Comparison of ENCODE assay signal across 32 cellular contexts in genomic region chr10:86062151-86062550, GRCh38.
"Had no signal": no experiment of that assay in that cellular context is flagged by ENCODE, and none has a peak within 500 bp of the region (broad histone marks: within the 10 kb centered on the region; RNA-seq: fewer than 3 reads in every experiment).

No MANE protein-coding gene starts in this region.

- H3K4me1 Mint-ChIP-seq: activated CD4-positive, alpha-beta T cell treated with anti-CD3 and anti-CD28 coated beads for 36 hours; activated CD4-positive, alpha-beta T cell treated with anti-CD3 and anti-CD28 coated beads, Interleukin-2, amount 10 ng/mL, durations not matched to agents 7 days and 5 days; activated naive CD4-positive, alpha-beta T cell treated with anti-CD3 and anti-CD28 coated beads, Interleukin-2, amount 50 U/mL, for 24 hours; activated naive CD8-positive, alpha-beta T cell treated with anti-CD3 and anti-CD28 coated beads for 36 hours; activated naive CD8-positive, alpha-beta T cell treated with anti-CD3 and anti-CD28 coated beads, Interleukin-2, amount 50 U/mL, for 24 hours; T-helper 17 cell had no signal

- H3K9me3 Mint-ChIP-seq: activated CD4-positive, alpha-beta T cell treated with anti-CD3 and anti-CD28 coated beads, Interleukin-2, amount 10 ng/mL, durations not matched to agents 7 days and 5 days; activated CD8-positive, alpha-beta T cell treated with anti-CD3 and anti-CD28 coated beads for 36 hours; activated naive CD4-positive, alpha-beta T cell treated with anti-CD3 and anti-CD28 coated beads for 36 hours; activated naive CD4-positive, alpha-beta T cell treated with anti-CD3 and anti-CD28 coated beads, Interleukin-2, amount 50 U/mL, for 24 hours; activated naive CD8-positive, alpha-beta T cell treated with anti-CD3 and anti-CD28 coated beads for 36 hours; activated naive CD8-positive, alpha-beta T cell treated with anti-CD3 and anti-CD28 coated beads, Interleukin-2, amount 50 U/mL, for 24 hours; activated T-helper 1 cell treated with anti-CD3 and anti-CD28 coated beads, Interleukin-12 subunit alpha, Interleukin-12 subunit beta, Interleukin-2, Interleukin-4 antibody, amounts not matched to agents 30 ng/mL and 10 ng/mL and 1 ng/mL, durations not matched to agents 14 hours and 24 hours and 36 hours; activated T-helper 2 cell treated with anti-CD3 and anti-CD28 coated beads, Interferon-gamma antibody, Interleukin-2, Interleukin-4, amounts not matched to agents 10 μg/mL and 5 μg/mL and 100 μg/mL, durations not matched to agents 14 hours and 24 hours and 36 hours; effector memory CD8-positive, alpha-beta T cell; T-helper 2 cell treated with Interferon-gamma antibody and Interleukin-4, amounts not matched to agents 5 μg/mL and 100 μg/mL, for 36 hours had no signal

- H3K4me3 ChIP-seq: adrenal gland, body of pancreas, esophagus squamous epithelium, gastroesophageal sphincter had no signal

- H3K4me3 Mint-ChIP-seq: activated CD4-positive, alpha-beta T cell treated with anti-CD3 and anti-CD28 coated beads for 36 hours; activated CD4-positive, alpha-beta T cell treated with anti-CD3 and anti-CD28 coated beads, Interleukin-2, amount 10 ng/mL, durations not matched to agents 7 days and 5 days; activated CD8-positive, alpha-beta T cell treated with anti-CD3 and anti-CD28 coated beads for 36 hours; activated naive CD4-positive, alpha-beta T cell treated with anti-CD3 and anti-CD28 coated beads for 36 hours; activated naive CD4-positive, alpha-beta T cell treated with anti-CD3 and anti-CD28 coated beads, Interleukin-2, amount 50 U/mL, for 24 hours; activated naive CD8-positive, alpha-beta T cell treated with anti-CD3 and anti-CD28 coated beads for 36 hours; activated naive CD8-positive, alpha-beta T cell treated with anti-CD3 and anti-CD28 coated beads, Interleukin-2, amount 50 U/mL, for 24 hours; activated T-helper 1 cell treated with anti-CD3 and anti-CD28 coated beads, Interleukin-12 subunit alpha, Interleukin-12 subunit beta, Interleukin-2, Interleukin-4 antibody, amounts not matched to agents 30 ng/mL and 10 ng/mL and 1 ng/mL, durations not matched to agents 14 hours and 24 hours and 36 hours; effector memory CD8-positive, alpha-beta T cell; T-helper 17 cell; T-helper 2 cell treated with Interferon-gamma antibody and Interleukin-4, amounts not matched to agents 5 μg/mL and 100 μg/mL, for 36 hours had no signal

- DNase-seq: activated CD4-positive, alpha-beta T cell treated with anti-CD3 and anti-CD28 coated beads for 36 hours; activated CD4-positive, alpha-beta T cell treated with anti-CD3 and anti-CD28 coated beads, Interleukin-2, amount 10 ng/mL, durations not matched to agents 7 days and 5 days; activated CD4-positive, alpha-beta T cell treated with anti-CD3 and anti-CD28 coated beads, Interleukin-2, amount 50 U/mL, for 4 hours; activated CD4-positive, CD25-positive, alpha-beta regulatory T cell; activated CD4-positive, CD25-positive, alpha-beta regulatory T cell treated with anti-CD3 and anti-CD28 coated beads, Interleukin-2, amount 50 U/mL, for 72 hours; activated CD8-positive, alpha-beta memory T cell treated with anti-CD3 and anti-CD28 coated beads for 24 hours; activated CD8-positive, alpha-beta T cell treated with anti-CD3 and anti-CD28 coated beads for 36 hours; activated effector memory CD4-positive, alpha-beta T cell treated with anti-CD3 and anti-CD28 coated beads, Interleukin-2, amount 50 U/mL, for 16 hours; activated naive CD4-positive, alpha-beta T cell treated with anti-CD3 and anti-CD28 coated beads for 36 hours; activated naive CD8-positive, alpha-beta T cell treated with anti-CD3 and anti-CD28 coated beads for 36 hours; activated naive CD8-positive, alpha-beta T cell treated with anti-CD3 and anti-CD28 coated beads, Interleukin-2, amount 50 U/mL, for 24 hours; activated T-cell treated with anti-CD3 and anti-CD28 coated beads, Interleukin-2, amount 50 U/mL, for 48 hours; amygdala; aorta; body of pancreas; central memory CD4-positive, alpha-beta T cell; cortex of kidney; dermis blood vessel endothelial cell; effector CD4-positive, alpha-beta T cell; effector memory CD8-positive, alpha-beta T cell; esophagus squamous epithelium; foreskin melanocyte; T-helper 1 cell; T-helper 17 cell; T1000 had no signal

- H3K27ac Mint-ChIP-seq: activated CD4-positive, alpha-beta T cell treated with anti-CD3 and anti-CD28 coated beads for 36 hours; activated CD4-positive, alpha-beta T cell treated with anti-CD3 and anti-CD28 coated beads, Interleukin-2, amount 10 ng/mL, durations not matched to agents 7 days and 5 days; activated CD8-positive, alpha-beta T cell treated with anti-CD3 and anti-CD28 coated beads for 36 hours; activated naive CD4-positive, alpha-beta T cell treated with anti-CD3 and anti-CD28 coated beads for 36 hours; activated naive CD4-positive, alpha-beta T cell treated with anti-CD3 and anti-CD28 coated beads, Interleukin-2, amount 50 U/mL, for 24 hours; activated naive CD8-positive, alpha-beta T cell treated with anti-CD3 and anti-CD28 coated beads for 36 hours; activated naive CD8-positive, alpha-beta T cell treated with anti-CD3 and anti-CD28 coated beads, Interleukin-2, amount 50 U/mL, for 24 hours; activated T-helper 1 cell treated with anti-CD3 and anti-CD28 coated beads, Interleukin-12 subunit alpha, Interleukin-12 subunit beta, Interleukin-2, Interleukin-4 antibody, amounts not matched to agents 30 ng/mL and 10 ng/mL and 1 ng/mL, durations not matched to agents 14 hours and 24 hours and 36 hours; activated T-helper 2 cell treated with anti-CD3 and anti-CD28 coated beads, Interferon-gamma antibody, Interleukin-2, Interleukin-4, amounts not matched to agents 10 μg/mL and 5 μg/mL and 100 μg/mL, durations not matched to agents 14 hours and 24 hours and 36 hours; effector memory CD8-positive, alpha-beta T cell; T-helper 17 cell; T-helper 2 cell treated with Interferon-gamma antibody and Interleukin-4, amounts not matched to agents 5 μg/mL and 100 μg/mL, for 36 hours had no signal

- H3K36me3 Mint-ChIP-seq: activated naive CD4-positive, alpha-beta T cell treated with anti-CD3 and anti-CD28 coated beads, Interleukin-2, amount 50 U/mL, for 24 hours; activated naive CD8-positive, alpha-beta T cell treated with anti-CD3 and anti-CD28 coated beads for 36 hours had no signal

- H3K27ac ChIP-seq: adrenal gland, body of pancreas, epithelial cell of prostate, esophagus squamous epithelium, gastroesophageal sphincter had no signal

- ATAC-seq: activated CD4-positive, alpha-beta T cell treated with anti-CD3 and anti-CD28 coated beads for 36 hours; activated CD8-positive, alpha-beta T cell treated with anti-CD3 and anti-CD28 coated beads for 36 hours; activated naive CD8-positive, alpha-beta T cell treated with anti-CD3 and anti-CD28 coated beads, Interleukin-2, amount 50 U/mL, for 24 hours; body of pancreas; effector memory CD8-positive, alpha-beta T cell; gastroesophageal sphincter; T-helper 17 cell had no signal
